In the genomic region with DNA sequence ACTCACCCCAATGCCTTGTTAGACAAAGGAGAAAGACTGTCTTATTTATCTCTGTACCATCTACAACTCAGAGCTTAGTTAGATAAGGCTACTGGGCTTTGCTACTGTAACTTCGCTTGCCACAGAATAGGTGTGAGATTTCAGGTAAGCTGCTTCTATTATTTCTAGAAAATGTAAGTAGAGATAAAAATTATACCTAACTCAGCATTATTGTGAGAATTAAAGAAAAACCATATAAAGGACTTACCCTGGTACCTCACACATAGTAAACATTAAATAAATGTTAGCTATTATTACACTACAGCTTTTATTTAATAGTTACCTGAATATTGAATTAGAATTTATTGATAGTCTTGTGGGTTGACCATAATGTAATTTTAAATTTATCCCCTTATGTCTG, we compare ENCODE assay signal across 35 cellular contexts. TPM values are rescaled to one million over a fixed set of nuclear protein-coding genes. Genes with fewer than 3 reads are reported as not detected.
"Had no signal": no experiment of that assay in that cellular context is flagged by ENCODE, and none has a peak within 500 bp of the region (broad histone marks: within the 10 kb centered on the region; RNA-seq: fewer than 3 reads in every experiment).

No MANE protein-coding gene starts in this region.

- DNase-seq: colonic mucosa; cortex of kidney; effector CD8-positive, alpha-beta T cell; effector memory CD8-positive, alpha-beta T cell; endodermal cell; erythroblast; esophagus squamous epithelium; foreskin fibroblast; foreskin melanocyte; gastrocnemius medialis; glutamatergic neuron; head of caudate nucleus; heart right ventricle; hippocampal formation; left cardiac atrium; left lung; left ventricle myocardium superior; lower lobe of right lung; mesenchymal stem cell; midbrain; naive thymus-derived CD4-positive, alpha-beta T cell had no signal

- H3K36me3 Mint-ChIP-seq: naive thymus-derived CD4-positive, alpha-beta T cell had no signal

- H3K36me3 ChIP-seq: colonic mucosa, esophagus squamous epithelium, gastrocnemius medialis, heart right ventricle, left lung, lower lobe of right lung had no signal

- ATAC-seq: effector memory CD8-positive, alpha-beta T cell; esophagus mucosa; gastrocnemius medialis; heart right ventricle; left cardiac atrium; left lung; left ventricle myocardium superior; lower lobe of right lung; naive thymus-derived CD4-positive, alpha-beta T cell had no signal

- H3K9me3 ChIP-seq: colonic mucosa, esophagus squamous epithelium, gastrocnemius medialis, heart right ventricle, left lung, lower lobe of right lung had no signal

- H3K4me3 Mint-ChIP-seq: dendritic cell treated with granulocyte-macrophage colony-stimulating factor and Interleukin-4, amounts not matched to agents 40 ng/mL and 50 ng/mL, for 4 days; effector memory CD8-positive, alpha-beta T cell; endodermal cell; naive thymus-derived CD4-positive, alpha-beta T cell had no signal

- H3K27me3 Mint-ChIP-seq: dendritic cell treated with granulocyte-macrophage colony-stimulating factor and Interleukin-4, amounts not matched to agents 40 ng/mL and 50 ng/mL, for 4 days; effector memory CD8-positive, alpha-beta T cell had no signal

- H3K9me3 Mint-ChIP-seq: dendritic cell treated with granulocyte-macrophage colony-stimulating factor and Interleukin-4, amounts not matched to agents 40 ng/mL and 50 ng/mL, for 4 days; effector memory CD8-positive, alpha-beta T cell; endodermal cell; naive thymus-derived CD4-positive, alpha-beta T cell had no signal

- H3K27ac ChIP-seq: colonic mucosa, epithelial cell of prostate, esophagus squamous epithelium, gastrocnemius medialis, heart right ventricle, left lung, lower lobe of right lung had no signal

- H3K4me1 ChIP-seq: colonic mucosa, esophagus squamous epithelium, gastrocnemius medialis, heart right ventricle, left lung, lower lobe of right lung had no signal

- FAIRE-seq: endometrium, islet of Langerhans, keratinocyte had no signal

- H3K27ac Mint-ChIP-seq: dendritic cell treated with granulocyte-macrophage colony-stimulating factor and Interleukin-4, amounts not matched to agents 40 ng/mL and 50 ng/mL, for 4 days; effector memory CD8-positive, alpha-beta T cell; endodermal cell; naive thymus-derived CD4-positive, alpha-beta T cell had no signal

- H3K4me3 ChIP-seq: colonic mucosa, esophagus squamous epithelium, gastrocnemius medialis, heart right ventricle, left lung, lower lobe of right lung had no signal

- H3K4me1 Mint-ChIP-seq: endodermal cell; naive thymus-derived CD4-positive, alpha-beta T cell had no signal

- H3K27me3 ChIP-seq: colonic mucosa, esophagus squamous epithelium, gastrocnemius medialis, heart right ventricle, left lung had no signal

RNA-seq across cellular contexts. Expression of gene EPHX4, which starts 36.5 kb away (rescaled TPM):
- total RNA-seq: gastrocnemius medialis, mononuclear cell had no signal
- polyA plus RNA-seq: naive thymus-derived CD4-positive, alpha-beta T cell had no signal

RNA-seq across cellular contexts. Expression of gene BRDT, which starts 44.1 kb away (rescaled TPM):
- total RNA-seq: colonic mucosa; dermis microvascular lymphatic vessel endothelial cell; esophagus mucosa; esophagus squamous epithelium; gastrocnemius medialis; glomerular endothelial cell; kidney epithelial cell; left cardiac atrium; left lung; left ventricle myocardium superior; lower leg skin; lower lobe of right lung; lung microvascular endothelial cell; mesenteric fat pad; mononuclear cell; mucosa of gallbladder; naive thymus-derived CD4-positive, alpha-beta T cell had no signal
- polyA plus RNA-seq: heart right ventricle; keratinocyte; naive thymus-derived CD4-positive, alpha-beta T cell had no signal
